In the genomic region with DNA sequence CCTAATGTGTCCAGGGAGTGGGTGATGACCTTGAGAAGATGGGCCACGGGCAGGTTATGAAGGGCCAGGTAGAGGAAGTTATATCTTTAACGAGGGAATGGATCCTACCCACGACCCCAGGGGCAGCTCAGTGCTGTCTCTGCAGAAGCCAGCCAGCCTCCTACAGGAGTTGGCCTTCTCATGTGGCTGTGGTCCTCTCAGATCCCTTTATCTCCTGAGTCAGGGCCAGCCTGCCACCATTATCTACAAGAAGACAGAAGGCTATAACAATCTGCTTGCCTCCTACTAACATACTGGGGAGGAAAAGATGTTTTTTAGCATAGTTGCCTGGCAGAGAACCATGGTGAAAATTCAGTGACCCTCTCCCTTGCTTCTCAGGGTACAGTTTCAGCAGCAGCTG, we compare ENCODE assay signal across 1 cellular context.
TF ChIP-seq lines count a peak whose summit lies in the region.

No MANE protein-coding gene starts in this region.

TF ChIP-seq in K562, 482 proteins besides CTCF, POLR2A, EP300 and RAD21 (continued from another document and continues in another):
- TF ChIP-seq, protein P1, sequence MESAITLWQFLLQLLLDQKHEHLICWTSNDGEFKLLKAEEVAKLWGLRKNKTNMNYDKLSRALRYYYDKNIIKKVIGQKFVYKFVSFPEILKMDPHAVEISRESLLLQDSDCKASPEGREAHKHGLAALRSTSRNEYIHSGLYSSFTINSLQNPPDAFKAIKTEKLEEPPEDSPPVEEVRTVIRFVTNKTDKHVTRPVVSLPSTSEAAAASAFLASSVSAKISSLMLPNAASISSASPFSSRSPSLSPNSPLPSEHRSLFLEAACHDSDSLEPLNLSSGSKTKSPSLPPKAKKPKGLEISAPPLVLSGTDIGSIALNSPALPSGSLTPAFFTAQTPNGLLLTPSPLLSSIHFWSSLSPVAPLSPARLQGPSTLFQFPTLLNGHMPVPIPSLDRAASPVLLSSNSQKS (CRISPR knock-in tag; IDR thresholded peaks at IDR 0.05), result no peak
- TF ChIP-seq, protein P2, sequence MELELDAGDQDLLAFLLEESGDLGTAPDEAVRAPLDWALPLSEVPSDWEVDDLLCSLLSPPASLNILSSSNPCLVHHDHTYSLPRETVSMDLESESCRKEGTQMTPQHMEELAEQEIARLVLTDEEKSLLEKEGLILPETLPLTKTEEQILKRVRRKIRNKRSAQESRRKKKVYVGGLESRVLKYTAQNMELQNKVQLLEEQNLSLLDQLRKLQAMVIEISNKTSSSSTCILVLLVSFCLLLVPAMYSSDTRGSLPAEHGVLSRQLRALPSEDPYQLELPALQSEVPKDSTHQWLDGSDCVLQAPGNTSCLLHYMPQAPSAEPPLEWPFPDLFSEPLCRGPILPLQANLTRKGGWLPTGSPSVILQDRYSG (tag; conservative IDR thresholded peaks at IDR 0.05; ENCODE audit: low read depth), result no peak
- TF ChIP-seq RBM15 (IDR thresholded peaks at IDR 0.05; ENCODE audit: insufficient read depth, low read length) (no peak), PYGO2 (tag; IDR thresholded peaks at IDR 0.05) (no peak), ZNF75A (CRISPR knock-in tag; IDR thresholded peaks at IDR 0.05) (no peak), ZNF57 (CRISPR knock-in tag; IDR thresholded peaks at IDR 0.05) (no peak), SMARCA5 (IDR thresholded peaks at IDR 0.05) (no peak), SIRT6 (IDR thresholded peaks at IDR 0.05; ENCODE audit: low read depth, low read length) (no peak), ZBTB17 (CRISPR knock-in tag; IDR thresholded peaks at IDR 0.05) (no peak), ZNF431 (CRISPR knock-in tag; IDR thresholded peaks at IDR 0.05) (no peak), ATF1 (CRISPR knock-in tag; IDR thresholded peaks at IDR 0.05) (no peak), ATF1 (tag; IDR thresholded peaks at IDR 0.05) (no peak), EZH2 (IDR thresholded peaks at IDR 0.05; ENCODE audit: borderline replicate concordance, low read depth, low read length) (no peak), MEF2D (tag; conservative IDR thresholded peaks at IDR 0.05; ENCODE audit: low read depth) (no peak), POLR3A (IDR thresholded peaks at IDR 0.05; ENCODE audit: borderline replicate concordance, extremely low read depth, insufficient read depth, insufficient read length) (no peak), TSC22D4 (tag; IDR thresholded peaks at IDR 0.05) (no peak), PHB2 (IDR thresholded peaks at IDR 0.05; ENCODE audit: low read depth) (peak; percentile 62; the same call in 1 of the 2 replicates), BCL6 (CRISPR knock-in tag; IDR thresholded peaks at IDR 0.05) (no peak), KDM2B (CRISPR knock-in tag; IDR thresholded peaks at IDR 0.05) (no peak), KLF16 (IDR thresholded peaks at IDR 0.05) (peak; percentile 88), ZBED1 (IDR thresholded peaks at IDR 0.05) (no peak), TBP (optimal IDR thresholded peaks at IDR 0.05; ENCODE audit: low read depth, low read length) (no peak), SETDB1 (IDR thresholded peaks at IDR 0.05; ENCODE audit: low read length) (no peak), FOXA3 (CRISPR knock-in tag; conservative IDR thresholded peaks at IDR 0.05 in 1 of 2, IDR thresholded peaks at IDR 0.05 in 1 of 2) (no peak), TRIM28 (IDR thresholded peaks at IDR 0.05) (no peak), TBL1XR1 (IDR thresholded peaks at IDR 0.05; ENCODE audit: low read length in 2 of 2) (peak; percentile 24 to 40; a peak in 1 of 4 replicates), ELF4 (CRISPR knock-in tag; IDR thresholded peaks at IDR 0.05) (no peak), NR3C1 (CRISPR knock-in tag; IDR thresholded peaks at IDR 0.05) (no peak), JUN (IDR thresholded peaks at IDR 0.05; ENCODE audit: borderline replicate concordance, low read depth, low read length) (no peak), JUN (CRISPR knock-in tag; IDR thresholded peaks at IDR 0.05; ENCODE audit: borderline replicate concordance) (no peak), TCF7L2 (IDR thresholded peaks at IDR 0.05; ENCODE audit: low read depth, low read length) (no peak), FUS (optimal IDR thresholded peaks at IDR 0.05; ENCODE audit: low read depth, low read length) (no peak), NR2F6 (CRISPR knock-in tag; IDR thresholded peaks at IDR 0.05) (no peak), MCM2 (IDR thresholded peaks at IDR 0.05; ENCODE audit: low read depth) (no peak), YBX1 (IDR thresholded peaks at IDR 0.05) (no peak), ZKSCAN3 (CRISPR knock-in tag; IDR thresholded peaks at IDR 0.05) (no peak), ZNF695 (CRISPR knock-in tag; IDR thresholded peaks at IDR 0.05) (no peak), ZNF12 (CRISPR knock-in tag; IDR thresholded peaks at IDR 0.05) (no peak)
- TF ChIP-seq, protein P3, sequence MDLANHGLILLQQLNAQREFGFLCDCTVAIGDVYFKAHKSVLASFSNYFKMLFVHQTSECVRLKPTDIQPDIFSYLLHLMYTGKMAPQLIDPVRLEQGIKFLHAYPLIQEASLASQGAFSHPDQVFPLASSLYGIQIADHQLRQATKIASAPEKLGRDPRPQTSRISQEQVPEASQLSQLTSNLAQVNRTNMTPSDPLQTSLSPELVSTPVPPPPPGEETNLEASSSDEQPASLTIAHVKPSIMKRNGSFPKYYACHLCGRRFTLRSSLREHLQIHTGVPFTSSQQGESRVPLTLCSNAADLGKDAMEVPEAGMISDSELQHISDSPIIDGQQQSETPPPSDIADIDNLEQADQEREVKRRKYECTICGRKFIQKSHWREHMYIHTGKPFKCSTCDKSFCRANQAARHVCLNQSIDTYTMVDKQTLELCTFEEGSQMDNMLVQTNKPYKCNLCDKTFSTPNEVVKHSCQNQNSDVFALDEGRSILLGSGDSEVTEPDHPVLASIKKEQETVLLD (IDR thresholded peaks at IDR 0.05), result no peak
- TF ChIP-seq, protein P4, sequence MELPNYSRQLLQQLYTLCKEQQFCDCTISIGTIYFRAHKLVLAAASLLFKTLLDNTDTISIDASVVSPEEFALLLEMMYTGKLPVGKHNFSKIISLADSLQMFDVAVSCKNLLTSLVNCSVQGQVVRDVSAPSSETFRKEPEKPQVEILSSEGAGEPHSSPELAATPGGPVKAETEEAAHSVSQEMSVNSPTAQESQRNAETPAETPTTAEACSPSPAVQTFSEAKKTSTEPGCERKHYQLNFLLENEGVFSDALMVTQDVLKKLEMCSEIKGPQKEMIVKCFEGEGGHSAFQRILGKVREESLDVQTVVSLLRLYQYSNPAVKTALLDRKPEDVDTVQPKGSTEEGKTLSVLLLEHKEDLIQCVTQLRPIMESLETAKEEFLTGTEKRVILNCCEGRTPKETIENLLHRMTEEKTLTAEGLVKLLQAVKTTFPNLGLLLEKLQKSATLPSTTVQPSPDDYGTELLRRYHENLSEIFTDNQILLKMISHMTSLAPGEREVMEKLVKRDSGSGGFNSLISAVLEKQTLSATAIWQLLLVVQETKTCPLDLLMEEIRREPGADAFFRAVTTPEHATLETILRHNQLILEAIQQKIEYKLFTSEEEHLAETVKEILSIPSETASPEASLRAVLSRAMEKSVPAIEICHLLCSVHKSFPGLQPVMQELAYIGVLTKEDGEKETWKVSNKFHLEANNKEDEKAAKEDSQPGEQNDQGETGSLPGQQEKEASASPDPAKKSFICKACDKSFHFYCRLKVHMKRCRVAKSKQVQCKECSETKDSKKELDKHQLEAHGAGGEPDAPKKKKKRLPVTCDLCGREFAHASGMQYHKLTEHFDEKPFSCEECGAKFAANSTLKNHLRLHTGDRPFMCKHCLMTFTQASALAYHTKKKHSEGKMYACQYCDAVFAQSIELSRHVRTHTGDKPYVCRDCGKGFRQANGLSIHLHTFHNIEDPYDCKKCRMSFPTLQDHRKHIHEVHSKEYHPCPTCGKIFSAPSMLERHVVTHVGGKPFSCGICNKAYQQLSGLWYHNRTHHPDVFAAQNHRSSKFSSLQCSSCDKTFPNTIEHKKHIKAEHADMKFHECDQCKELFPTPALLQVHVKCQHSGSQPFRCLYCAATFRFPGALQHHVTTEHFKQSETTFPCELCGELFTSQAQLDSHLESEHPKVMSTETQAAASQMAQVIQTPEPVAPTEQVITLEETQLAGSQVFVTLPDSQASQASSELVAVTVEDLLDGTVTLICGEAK (IDR thresholded peaks at IDR 0.05), result no peak
- TF ChIP-seq, protein P4 (CRISPR knock-in tag; IDR thresholded peaks at IDR 0.05), result no peak
- TF ChIP-seq, protein P5, sequence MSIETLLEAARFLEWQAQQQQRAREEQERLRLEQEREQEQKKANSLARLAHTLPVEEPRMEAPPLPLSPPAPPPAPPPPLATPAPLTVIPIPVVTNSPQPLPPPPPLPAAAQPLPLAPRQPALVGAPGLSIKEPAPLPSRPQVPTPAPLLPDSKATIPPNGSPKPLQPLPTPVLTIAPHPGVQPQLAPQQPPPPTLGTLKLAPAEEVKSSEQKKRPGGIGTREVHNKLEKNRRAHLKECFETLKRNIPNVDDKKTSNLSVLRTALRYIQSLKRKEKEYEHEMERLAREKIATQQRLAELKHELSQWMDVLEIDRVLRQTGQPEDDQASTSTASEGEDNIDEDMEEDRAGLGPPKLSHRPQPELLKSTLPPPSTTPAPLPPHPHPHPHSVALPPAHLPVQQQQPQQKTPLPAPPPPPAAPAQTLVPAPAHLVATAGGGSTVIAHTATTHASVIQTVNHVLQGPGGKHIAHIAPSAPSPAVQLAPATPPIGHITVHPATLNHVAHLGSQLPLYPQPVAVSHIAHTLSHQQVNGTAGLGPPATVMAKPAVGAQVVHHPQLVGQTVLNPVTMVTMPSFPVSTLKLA (conservative IDR thresholded peaks at IDR 0.05), result no peak; a peak in 1 of 4 replicates
- TF ChIP-seq, protein P6, sequence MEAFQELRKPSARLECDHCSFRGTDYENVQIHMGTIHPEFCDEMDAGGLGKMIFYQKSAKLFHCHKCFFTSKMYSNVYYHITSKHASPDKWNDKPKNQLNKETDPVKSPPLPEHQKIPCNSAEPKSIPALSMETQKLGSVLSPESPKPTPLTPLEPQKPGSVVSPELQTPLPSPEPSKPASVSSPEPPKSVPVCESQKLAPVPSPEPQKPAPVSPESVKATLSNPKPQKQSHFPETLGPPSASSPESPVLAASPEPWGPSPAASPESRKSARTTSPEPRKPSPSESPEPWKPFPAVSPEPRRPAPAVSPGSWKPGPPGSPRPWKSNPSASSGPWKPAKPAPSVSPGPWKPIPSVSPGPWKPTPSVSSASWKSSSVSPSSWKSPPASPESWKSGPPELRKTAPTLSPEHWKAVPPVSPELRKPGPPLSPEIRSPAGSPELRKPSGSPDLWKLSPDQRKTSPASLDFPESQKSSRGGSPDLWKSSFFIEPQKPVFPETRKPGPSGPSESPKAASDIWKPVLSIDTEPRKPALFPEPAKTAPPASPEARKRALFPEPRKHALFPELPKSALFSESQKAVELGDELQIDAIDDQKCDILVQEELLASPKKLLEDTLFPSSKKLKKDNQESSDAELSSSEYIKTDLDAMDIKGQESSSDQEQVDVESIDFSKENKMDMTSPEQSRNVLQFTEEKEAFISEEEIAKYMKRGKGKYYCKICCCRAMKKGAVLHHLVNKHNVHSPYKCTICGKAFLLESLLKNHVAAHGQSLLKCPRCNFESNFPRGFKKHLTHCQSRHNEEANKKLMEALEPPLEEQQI (IDR thresholded peaks at IDR 0.05), result no peak
- TF ChIP-seq, protein P7, sequence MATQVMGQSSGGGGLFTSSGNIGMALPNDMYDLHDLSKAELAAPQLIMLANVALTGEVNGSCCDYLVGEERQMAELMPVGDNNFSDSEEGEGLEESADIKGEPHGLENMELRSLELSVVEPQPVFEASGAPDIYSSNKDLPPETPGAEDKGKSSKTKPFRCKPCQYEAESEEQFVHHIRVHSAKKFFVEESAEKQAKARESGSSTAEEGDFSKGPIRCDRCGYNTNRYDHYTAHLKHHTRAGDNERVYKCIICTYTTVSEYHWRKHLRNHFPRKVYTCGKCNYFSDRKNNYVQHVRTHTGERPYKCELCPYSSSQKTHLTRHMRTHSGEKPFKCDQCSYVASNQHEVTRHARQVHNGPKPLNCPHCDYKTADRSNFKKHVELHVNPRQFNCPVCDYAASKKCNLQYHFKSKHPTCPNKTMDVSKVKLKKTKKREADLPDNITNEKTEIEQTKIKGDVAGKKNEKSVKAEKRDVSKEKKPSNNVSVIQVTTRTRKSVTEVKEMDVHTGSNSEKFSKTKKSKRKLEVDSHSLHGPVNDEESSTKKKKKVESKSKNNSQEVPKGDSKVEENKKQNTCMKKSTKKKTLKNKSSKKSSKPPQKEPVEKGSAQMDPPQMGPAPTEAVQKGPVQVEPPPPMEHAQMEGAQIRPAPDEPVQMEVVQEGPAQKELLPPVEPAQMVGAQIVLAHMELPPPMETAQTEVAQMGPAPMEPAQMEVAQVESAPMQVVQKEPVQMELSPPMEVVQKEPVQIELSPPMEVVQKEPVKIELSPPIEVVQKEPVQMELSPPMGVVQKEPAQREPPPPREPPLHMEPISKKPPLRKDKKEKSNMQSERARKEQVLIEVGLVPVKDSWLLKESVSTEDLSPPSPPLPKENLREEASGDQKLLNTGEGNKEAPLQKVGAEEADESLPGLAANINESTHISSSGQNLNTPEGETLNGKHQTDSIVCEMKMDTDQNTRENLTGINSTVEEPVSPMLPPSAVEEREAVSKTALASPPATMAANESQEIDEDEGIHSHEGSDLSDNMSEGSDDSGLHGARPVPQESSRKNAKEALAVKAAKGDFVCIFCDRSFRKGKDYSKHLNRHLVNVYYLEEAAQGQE (CRISPR knock-in tag; IDR thresholded peaks at IDR 0.05; ENCODE audit: low read depth), result no peak
